In genomic region chr17:50094753-50095616, GRCh38 we compare ENCODE assay signal across 1 cellular context.
TF ChIP-seq lines count a peak whose summit lies in the region.

Gene PDK2, plus strand, starts transcription at chr17:50095351. Its CDS starts 85 bp downstream, at chr17:50095436.

TF ChIP-seq in HepG2, 621 proteins besides CTCF, POLR2A, EP300 and RAD21 (continued from another document and continues in another):
- TF ChIP-seq UBTF (CRISPR knock-in tag; IDR thresholded peaks at IDR 0.05) (no peak; the same call in none of the 2 replicates), HDAC2 (CRISPR knock-in tag; IDR thresholded peaks at IDR 0.05) (peak; percentile 63), POLR2G (IDR thresholded peaks at IDR 0.05; ENCODE audit: low read depth, low read length) (peak; percentile 74), BATF2 (CRISPR knock-in tag; IDR thresholded peaks at IDR 0.05) (peak; percentile 88), CBX2 (IDR thresholded peaks at IDR 0.05; ENCODE audit: low read depth, low read length) (no peak), CBX2 (CRISPR knock-in tag; IDR thresholded peaks at IDR 0.05; ENCODE audit: low read depth) (no peak), ZNF24 (IDR thresholded peaks at IDR 0.05) (no peak), POLR2AphosphoS2 (IDR thresholded peaks at IDR 0.05; ENCODE audit: low read depth, low read length) (no peak), SOX5 (CRISPR knock-in tag; IDR thresholded peaks at IDR 0.05; ENCODE audit: borderline replicate concordance) (peak; percentile 75), ZNF547 (CRISPR knock-in tag; IDR thresholded peaks at IDR 0.05) (peak; percentile 70), AHDC1 (CRISPR knock-in tag; IDR thresholded peaks at IDR 0.05; ENCODE audit: borderline replicate concordance) (0 out of 2 replicates have a peak, but pooled peaks have one; percentile 17), PHF21A (CRISPR knock-in tag; IDR thresholded peaks at IDR 0.05) (peak; percentile 57; the same call in 1 of the 2 replicates), ZNF616 (CRISPR knock-in tag; IDR thresholded peaks at IDR 0.05; ENCODE audit: low read depth) (peak; percentile 49; the same call in 1 of the 2 replicates), ZNF343 (CRISPR knock-in tag; IDR thresholded peaks at IDR 0.05) (peak; percentile 90), ZFP37 (CRISPR knock-in tag; IDR thresholded peaks at IDR 0.05; ENCODE audit: borderline replicate concordance) (peak; percentile 44; the same call in 1 of the 2 replicates), GLMP (CRISPR knock-in tag; IDR thresholded peaks at IDR 0.05; ENCODE audit: borderline replicate concordance) (no peak), ETV5 (CRISPR knock-in tag; IDR thresholded peaks at IDR 0.05; ENCODE audit: borderline replicate concordance) (no peak; the same call in 1 of the 2 replicates), ZFAT (CRISPR knock-in tag; conservative IDR thresholded peaks at IDR 0.05) (no peak), PCBP1 (IDR thresholded peaks at IDR 0.05; ENCODE audit: borderline replicate concordance, low read depth, low read length) (peak; percentile 97), IRF2 (CRISPR knock-in tag; IDR thresholded peaks at IDR 0.05) (peak; percentile 72), ZNF318 (CRISPR knock-in tag; IDR thresholded peaks at IDR 0.05) (peak; percentile 2; the same call in 1 of the 2 replicates), RERE (CRISPR knock-in tag; IDR thresholded peaks at IDR 0.05; ENCODE audit: low read depth) (peak; percentile 52; the same call in 1 of the 2 replicates), IRF9 (CRISPR knock-in tag; IDR thresholded peaks at IDR 0.05; ENCODE audit: borderline replicate concordance) (peak; percentile 79; the same call in 1 of the 2 replicates), ZBTB21 (CRISPR knock-in tag; IDR thresholded peaks at IDR 0.05) (0 out of 2 replicates have a peak, but pooled peaks have one; percentile 15), ZBTB7A (CRISPR knock-in tag; IDR thresholded peaks at IDR 0.05) (peak; percentile 36; the same call in 1 of the 2 replicates), MEIS1 (CRISPR knock-in tag; IDR thresholded peaks at IDR 0.05; ENCODE audit: borderline replicate concordance) (peak; percentile 47), SAFB2 (CRISPR knock-in tag; IDR thresholded peaks at IDR 0.05; ENCODE audit: borderline replicate concordance, low read depth) (peak; percentile 83; the same call in 1 of the 2 replicates), MIER3 (CRISPR knock-in tag; IDR thresholded peaks at IDR 0.05; ENCODE audit: borderline replicate concordance) (peak; percentile 55; the same call in 1 of the 2 replicates), GFI1 (CRISPR knock-in tag; IDR thresholded peaks at IDR 0.05; ENCODE audit: borderline replicate concordance) (0 out of 2 replicates have a peak, but pooled peaks have one; percentile 31)
